1 cellular context compared by ENCODE assay signal in the genomic region with DNA sequence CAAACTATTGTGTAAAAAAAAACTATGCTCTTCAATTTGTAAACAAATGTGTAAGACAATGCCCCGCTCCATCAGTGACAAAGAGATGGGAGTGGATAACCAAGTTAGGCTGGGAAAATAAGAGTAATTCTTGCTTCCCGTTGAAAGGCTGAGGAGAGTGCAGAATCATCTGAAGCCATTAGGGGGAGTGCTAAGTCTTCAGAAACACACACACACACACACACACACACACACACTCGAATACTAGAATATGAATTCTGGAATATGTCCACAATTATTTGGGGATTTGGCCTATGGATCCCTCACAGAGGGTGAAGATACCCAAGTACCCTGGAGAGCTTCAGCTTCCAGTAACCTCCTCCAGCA.
TF ChIP-seq lines count a peak whose summit lies in the region.

No MANE protein-coding gene starts in this region.

TF ChIP-seq in IMR-90, 13 proteins besides CTCF, POLR2A, EP300 and RAD21 (continued from another document):
- TF ChIP-seq, protein P1, sequence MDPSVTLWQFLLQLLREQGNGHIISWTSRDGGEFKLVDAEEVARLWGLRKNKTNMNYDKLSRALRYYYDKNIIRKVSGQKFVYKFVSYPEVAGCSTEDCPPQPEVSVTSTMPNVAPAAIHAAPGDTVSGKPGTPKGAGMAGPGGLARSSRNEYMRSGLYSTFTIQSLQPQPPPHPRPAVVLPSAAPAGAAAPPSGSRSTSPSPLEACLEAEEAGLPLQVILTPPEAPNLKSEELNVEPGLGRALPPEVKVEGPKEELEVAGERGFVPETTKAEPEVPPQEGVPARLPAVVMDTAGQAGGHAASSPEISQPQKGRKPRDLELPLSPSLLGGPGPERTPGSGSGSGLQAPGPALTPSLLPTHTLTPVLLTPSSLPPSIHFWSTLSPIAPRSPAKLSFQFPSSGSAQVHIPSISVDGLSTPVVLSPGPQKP (IDR thresholded peaks at IDR 0.05; ENCODE audit: borderline replicate concordance, low read depth, low read length), result no peak
- no peak for TF ChIP-seq NFE2L2 (IDR thresholded peaks at IDR 0.05; ENCODE audit: low read depth, low read length)
TF ChIP-seq in IMR-90: peak in this region for 2.
